10 cellular contexts compared by ENCODE assay signal in genomic region chrX:107135076-107135964, GRCh38. TPM values are rescaled to one million over a fixed set of nuclear protein-coding genes. Genes with fewer than 3 reads are reported as not detected.
A peak's percentile ranks its signal among the peaks of the same experiment; 100 is the strongest.
DNase-seq lines count a peak whose midpoint lies in the region; ATAC-seq and TF ChIP-seq lines count a peak whose summit lies in the region.
"Had no signal": no experiment of that assay in that cellular context is flagged by ENCODE, and none has a peak within 500 bp of the region (broad histone marks: within the 10 kb centered on the region; RNA-seq: fewer than 3 reads in every experiment).

No MANE protein-coding gene starts in this region.

- no peaks in the 10 kb centered on the region for H4K20me1 ChIP-seq in MM.1S (ENCODE audit: insufficient read depth, low read length)

- no peaks in the 10 kb centered on the region for H3K79me2 ChIP-seq in MM.1S (ENCODE audit: low read length)

- H3F3A ChIP-seq in MM.1S (ENCODE audit: insufficient read depth, low read length) = no peaks in the 10 kb centered on the region

- H3K4me1 ChIP-seq in MM.1S (ENCODE audit: low read length) = no peaks in the 10 kb centered on the region

- H3K36me3 Mint-ChIP-seq in activated naive CD4-positive, alpha-beta T cell treated with anti-CD3 and anti-CD28 coated beads, Interleukin-2, amount 50 U/mL, for 72 hours = no peaks in the 10 kb centered on the region
- H3K36me3 Mint-ChIP-seq: WTC11 had no signal

- no peaks in the 10 kb centered on the region for H3K9me2 ChIP-seq in MM.1S (replicated peaks; ENCODE audit: insufficient read depth, low read length)

- no peaks in the 10 kb centered on the region for H3K36me3 ChIP-seq in MM.1S (replicated peaks; ENCODE audit: insufficient read depth, low read length)

- no peak overlapping the region for H2AFZ ChIP-seq in MM.1S (ENCODE audit: low read length)

- intact Hi-C loops in left ventricle myocardium superior (cut with micrococcal nuclease) = no loop called here

- H3K4me3 ChIP-seq in MM.1S (ENCODE audit: low read length) = no peak overlapping the region

- no peak overlapping the region for H3K27ac ChIP-seq in MM.1S (ENCODE audit: low read length)

- no peaks in the 10 kb centered on the region for H3K27me3 ChIP-seq in MM.1S (replicated peaks; ENCODE audit: insufficient read depth, low read length)

- ATAC-seq in GM18517 (IDR thresholded peaks at IDR 0.05; ENCODE audit: unreplicated experiment) = peak; percentile 71
- ATAC-seq in activated naive CD4-positive, alpha-beta T cell treated with anti-CD3 and anti-CD28 coated beads, Interleukin-2, amount 50 U/mL, for 72 hours = peak; percentile 57 to 74
- ATAC-seq in HG03571 (IDR thresholded peaks at IDR 0.05; ENCODE audit: unreplicated experiment) = no peak
- ATAC-seq in GM18519 (IDR thresholded peaks at IDR 0.05; ENCODE audit: low FRiP score, unreplicated experiment) = no peak
- no peak for ATAC-seq in left ventricle myocardium superior
- ATAC-seq: WTC11 had no signal

- peak; percentile 25 for DNase-seq in HS-5 (ENCODE audit: low read depth)
- no peak for DNase-seq in activated naive CD4-positive, alpha-beta T cell treated with anti-CD3 and anti-CD28 coated beads, Interleukin-2, amount 50 U/mL, for 72 hours (ENCODE audit: low spot score in 2 of 2)
- peak; percentile 15 for DNase-seq in mucosa of gallbladder (ENCODE audit: low spot score)
- DNase-seq in MM.1S = no peak
- DNase-seq in left ventricle myocardium superior = no peak
- DNase-seq: endodermal cell had no signal

- peak overlapping the region in 1 of 2 donors; percentile 36 for H3K27ac Mint-ChIP-seq in activated naive CD4-positive, alpha-beta T cell treated with anti-CD3 and anti-CD28 coated beads, Interleukin-2, amount 50 U/mL, for 72 hours
- H3K27ac Mint-ChIP-seq: endodermal cell, WTC11 had no signal

- H3K9me3 Mint-ChIP-seq in activated naive CD4-positive, alpha-beta T cell treated with anti-CD3 and anti-CD28 coated beads, Interleukin-2, amount 50 U/mL, for 72 hours = no peaks in the 10 kb centered on the region
- H3K9me3 Mint-ChIP-seq: WTC11 had no signal

- H3K9me3 ChIP-seq in MM.1S (replicated peaks; ENCODE audit: insufficient read depth, low read length) = no peaks in the 10 kb centered on the region

- no peak overlapping the region for H3K4me2 ChIP-seq in MM.1S (ENCODE audit: low read depth, low read length)

- no peak overlapping the region for H3K9ac ChIP-seq in MM.1S (ENCODE audit: low read length)

- no peak for TF ChIP-seq CTCF in MM.1S (IDR thresholded peaks at IDR 0.05; ENCODE audit: low read length)

RNA-seq across cellular contexts. Expression of gene RBM41, which starts 16.7 kb away (rescaled TPM):
- 10 to 100 TPM; 10.4 to 14.2 TPM for total RNA-seq in activated naive CD4-positive, alpha-beta T cell treated with anti-CD3 and anti-CD28 coated beads, Interleukin-2, amount 50 U/mL, for 72 hours
- total RNA-seq in mucosa of gallbladder (18.7 TPM), left ventricle myocardium superior (20.1 TPM)

Comparison
In these comparisons a context has a peak if more than half of its experiments do, and no peak if none do; other contexts are left out.
1. ATAC-seq: peak in GM18517 (single experiment) and activated naive CD4-positive, alpha-beta T cell treated with anti-CD3 and anti-CD28 coated beads, Interleukin-2, amount 50 U/mL, for 72 hours (2 of 2); none in HG03571 (single experiment), GM18519 (single experiment) and left ventricle myocardium superior (single experiment).
2. DNase-seq: peak in HS-5 (single experiment) and mucosa of gallbladder (single experiment); none in activated naive CD4-positive, alpha-beta T cell treated with anti-CD3 and anti-CD28 coated beads, Interleukin-2, amount 50 U/mL, for 72 hours (0 of 2), MM.1S (single experiment) and left ventricle myocardium superior (single experiment).